Comparison of ENCODE assay signal across 21 cellular contexts in the genomic region with DNA sequence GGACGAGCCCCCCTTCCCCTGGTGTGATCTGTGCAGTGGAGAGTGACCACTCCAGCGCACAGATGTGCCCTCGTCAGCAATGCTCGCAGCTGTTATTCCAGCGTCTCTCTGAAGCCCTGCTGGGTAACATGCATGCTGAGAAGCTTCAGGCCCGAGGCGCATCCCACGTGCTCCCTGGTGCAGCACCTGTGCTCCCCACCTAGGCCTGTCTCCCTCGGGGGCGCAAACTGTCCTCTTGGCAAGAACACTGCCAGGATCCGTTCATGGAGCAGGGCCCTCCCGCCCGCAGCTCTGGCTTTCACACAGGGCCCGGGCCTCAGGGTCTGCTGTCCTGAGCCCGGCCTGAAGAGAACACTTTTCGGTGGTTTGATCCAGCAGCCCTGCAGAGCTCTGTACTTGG. TPM values are rescaled to one million over a fixed set of nuclear protein-coding genes. Genes with fewer than 3 reads are reported as not detected.
DNase-seq lines count a peak whose midpoint lies in the region; ATAC-seq and TF ChIP-seq lines count a peak whose summit lies in the region.
"Had no signal": no experiment of that assay in that cellular context is flagged by ENCODE, and none has a peak within 500 bp of the region (broad histone marks: within the 10 kb centered on the region; RNA-seq: fewer than 3 reads in every experiment).

No MANE protein-coding gene starts in this region.

- H3K4me1 ChIP-seq in RWPE2 (ENCODE audit: insufficient read depth, poor library complexity, severe bottlenecking) (peaks cover 18% of the 10 kb centered on the region), right cardiac atrium (ENCODE audit: control insufficient read depth, insufficient read depth, low read length) (peaks cover 22% of the 10 kb centered on the region), stomach smooth muscle (ENCODE audit: control insufficient read depth, insufficient read depth, low read length) (peaks cover 83% of the 10 kb centered on the region)

- H3K27ac ChIP-seq in RWPE2 (ENCODE audit: poor library complexity, severe bottlenecking): no peak overlapping the region
- H3K27ac ChIP-seq in right cardiac atrium (ENCODE audit: low read length): peak overlapping the region; percentile 98
- H3K27ac ChIP-seq in stomach smooth muscle (ENCODE audit: low read length): peak overlapping the region; percentile 85
- H3K27ac ChIP-seq: A549 had no signal

- no peaks in the 10 kb centered on the region for H3K36me3 ChIP-seq in RWPE2 (ENCODE audit: low read depth)
- H3K36me3 ChIP-seq in stomach smooth muscle (ENCODE audit: control insufficient read depth in 2 of 2, insufficient read depth in 2 of 2, low read length in 2 of 2): peaks cover 3 to 11% of the 10 kb centered on the region in 2 donors

- no peak for DNase-seq in activated T-cell treated with anti-CD3 and anti-CD28 coated beads, Interleukin-2, amount 50 U/mL, for 24 hours
- DNase-seq in activated T-cell treated with anti-CD3 and anti-CD28 coated beads, Interleukin-2, amount 50 U/mL, for 4 hours: no peak
- DNase-seq in RWPE2 (ENCODE audit: low spot score) (peak; percentile 66), right cardiac atrium (peak in 1 of 3 donors; percentile 55), CD1c-positive myeloid dendritic cell (ENCODE audit: extremely low spot score) (no peak)
- DNase-seq in activated effector memory CD4-positive, alpha-beta T cell treated with anti-CD3 and anti-CD28 coated beads, Interleukin-2, amount 50 U/mL, for 16 hours: no peak
- DNase-seq: activated CD4-positive, alpha-beta T cell treated with anti-CD3 and anti-CD28 coated beads for 48 hours; effector memory CD4-positive, alpha-beta T cell; GOT3; NCI-H1417; NCI-H2171 treated with DMSO at 0.1 percent for 48 hours; NCI-H774; nephron progenitor cell; stimulated activated CD8-positive, alpha-beta memory T cell treated with anti-CD3 and anti-CD28 coated beads, Interleukin-4, amount 100 ng/mL, for 48 hours; trophoblast cell had no signal

- peak overlapping the region; percentile 78 for H3K27ac Mint-ChIP-seq in activated T-cell treated with anti-CD3 and anti-CD28 coated beads, Interleukin-2, amount 50 U/mL, for 24 hours
- H3K27ac Mint-ChIP-seq: memory B cell had no signal

- peaks cover 86% of the 10 kb centered on the region for H3K36me3 Mint-ChIP-seq in activated T-cell treated with anti-CD3 and anti-CD28 coated beads, Interleukin-2, amount 50 U/mL, for 24 hours (ENCODE audit: low read depth)
- peaks cover 13% of the 10 kb centered on the region for H3K36me3 Mint-ChIP-seq in activated T-cell treated with anti-CD3 and anti-CD28 coated beads, Interleukin-2, amount 50 U/mL, for 4 hours (ENCODE audit: insufficient read depth)
- H3K36me3 Mint-ChIP-seq: memory B cell had no signal

- H3K4me3 ChIP-seq in RWPE2 (ENCODE audit: severe bottlenecking) (no peak overlapping the region), right cardiac atrium (ENCODE audit: low read length) (no peak overlapping the region), stomach smooth muscle (ENCODE audit: low read length in 2 of 2) (no peak overlapping the region)
- H3K4me3 ChIP-seq: A549 had no signal

- intact Hi-C loops in right cardiac atrium (cut with DNase I): loop anchor here in 1 of 4 donors (5.0 kb wide), 1 partner anchor 66 kb away; a partner anchor contains a TSS

- no peak for ATAC-seq in activated T-cell treated with anti-CD3 and anti-CD28 coated beads, Interleukin-2, amount 50 U/mL, for 4 hours
- ATAC-seq in RWPE2 (ENCODE audit: low read depth) (no peak), right cardiac atrium (no peak), HG03520 (IDR thresholded peaks at IDR 0.05; ENCODE audit: unreplicated experiment) (no peak)
- ATAC-seq: A549, Panc1 had no signal

- H3K4me3 Mint-ChIP-seq in activated T-cell treated with anti-CD3 and anti-CD28 coated beads, Interleukin-2, amount 50 U/mL, for 24 hours: no peak overlapping the region
- H3K4me3 Mint-ChIP-seq in activated T-cell treated with anti-CD3 and anti-CD28 coated beads, Interleukin-2, amount 50 U/mL, for 4 hours: no peak overlapping the region
- H3K4me3 Mint-ChIP-seq: CD14-positive monocyte, memory B cell, nephron progenitor cell had no signal

- H3K4me1 Mint-ChIP-seq in activated T-cell treated with anti-CD3 and anti-CD28 coated beads, Interleukin-2, amount 50 U/mL, for 24 hours (ENCODE audit: low read depth): peaks cover 76% of the 10 kb centered on the region
- peaks cover 67% of the 10 kb centered on the region for H3K4me1 Mint-ChIP-seq in activated T-cell treated with anti-CD3 and anti-CD28 coated beads, Interleukin-2, amount 50 U/mL, for 4 hours (ENCODE audit: low read depth)

- no peak for TF ChIP-seq CTCF in RWPE2 (IDR thresholded peaks at IDR 0.05; ENCODE audit: poor library complexity, severe bottlenecking)

- no peaks in the 10 kb centered on the region for H3K9me3 Mint-ChIP-seq in activated T-cell treated with anti-CD3 and anti-CD28 coated beads, Interleukin-2, amount 50 U/mL, for 24 hours
- H3K9me3 Mint-ChIP-seq in activated T-cell treated with anti-CD3 and anti-CD28 coated beads, Interleukin-2, amount 50 U/mL, for 4 hours: no peaks in the 10 kb centered on the region
- H3K9me3 Mint-ChIP-seq: memory B cell, nephron progenitor cell had no signal

- H3K9me3 ChIP-seq in RWPE2 (ENCODE audit: severe bottlenecking): no peaks in the 10 kb centered on the region
- H3K9me3 ChIP-seq in right cardiac atrium (ENCODE audit: control insufficient read depth, low read length): no peaks in the 10 kb centered on the region
- no peaks in the 10 kb centered on the region for H3K9me3 ChIP-seq in stomach smooth muscle (ENCODE audit: control insufficient read depth in 2 of 2, low read length in 2 of 2)
- H3K9me3 ChIP-seq: A549 had no signal

- no peaks in the 10 kb centered on the region for H3K27me3 Mint-ChIP-seq in activated T-cell treated with anti-CD3 and anti-CD28 coated beads, Interleukin-2, amount 50 U/mL, for 24 hours
- no peaks in the 10 kb centered on the region for H3K27me3 Mint-ChIP-seq in activated T-cell treated with anti-CD3 and anti-CD28 coated beads, Interleukin-2, amount 50 U/mL, for 4 hours (ENCODE audit: low read depth)
- H3K27me3 Mint-ChIP-seq: memory B cell had no signal

- peak overlapping the region in 1 of 2 donors; percentile 5 for H3K9ac ChIP-seq in stomach smooth muscle (ENCODE audit: low read length in 2 of 2)

- WGBS in right cardiac atrium: 71% methylated on average over 16 of the region's 16 CpGs

- no peaks in the 10 kb centered on the region for H3K27me3 ChIP-seq in RWPE2 (ENCODE audit: insufficient read depth, poor library complexity, severe bottlenecking)
- H3K27me3 ChIP-seq in right cardiac atrium (ENCODE audit: control insufficient read depth, insufficient read depth): no peaks in the 10 kb centered on the region
- H3K27me3 ChIP-seq in stomach smooth muscle (ENCODE audit: control insufficient read depth in 1 of 2, insufficient read depth in 2 of 2, low read length in 2 of 2): no peaks in the 10 kb centered on the region

RNA-seq across cellular contexts. Expression of a gene that starts 13.0 kb away (rescaled TPM):
- total RNA-seq in activated T-cell treated with anti-CD3 and anti-CD28 coated beads, Interleukin-2, amount 50 U/mL, for 4 hours: 10 to 100 TPM; 11.7 to 16.7 (median 16.2) TPM
- 10 to 100 TPM; 19.0 to 22.1 (median 20.9) TPM for total RNA-seq in right cardiac atrium
- polyA plus RNA-seq in right cardiac atrium: 32.2 TPM
- polyA plus RNA-seq: A549 had no signal

RNA-seq across cellular contexts. Expression of a gene that starts 53.3 kb away (rescaled TPM):
- total RNA-seq in activated T-cell treated with anti-CD3 and anti-CD28 coated beads, Interleukin-2, amount 50 U/mL, for 4 hours: 100 to 1,000 TPM; 103 to 131 (median 121) TPM
- 10 to 100 TPM; 21.2 to 29.2 (median 23.2) TPM for total RNA-seq in right cardiac atrium
- 24.6 TPM for polyA plus RNA-seq in right cardiac atrium

RNA-seq across cellular contexts. Expression of a gene that starts 57.7 kb away (rescaled TPM):
- total RNA-seq in activated T-cell treated with anti-CD3 and anti-CD28 coated beads, Interleukin-2, amount 50 U/mL, for 4 hours: under 1 TPM in 1 of 3 donors, not detected in 2; 0.28 TPM
- under 1 TPM in 2 of 4 donors, not detected in 2; 0.18 to 0.28 TPM for total RNA-seq in right cardiac atrium
- polyA plus RNA-seq in right cardiac atrium: 0.09 TPM
- polyA plus RNA-seq: A549, CD14-positive monocyte had no signal
